17 cellular contexts compared by ENCODE assay signal in genomic region chr11:124788521-124788920, GRCh38. TPM values are rescaled to one million over a fixed set of nuclear protein-coding genes. Genes with fewer than 3 reads are reported as not detected.
"Had no signal": no experiment of that assay in that cellular context is flagged by ENCODE, and none has a peak within 500 bp of the region (broad histone marks: within the 10 kb centered on the region; RNA-seq: fewer than 3 reads in every experiment).

No MANE protein-coding gene starts in this region.

- H3K27me3 ChIP-seq: colonic mucosa, neutrophil, sigmoid colon, spleen, testis, upper lobe of left lung had no signal

- H3K27me3 Mint-ChIP-seq: activated CD4-positive, alpha-beta T cell treated with anti-CD3 and anti-CD28 coated beads for 36 hours; activated naive CD8-positive, alpha-beta T cell; brain; natural killer cell treated with Interleukin-12 subunit alpha and Interleukin-12 subunit beta and Interleukin-15 and Interleukin-18, amount 100 ng/mL, for 72 hours; stimulated activated memory B cell treated with anti-CD40 and anti-IgM and Interleukin-4, amounts not matched to agents 10 μg/mL and 1 μg/mL and 100 μg/mL, for 72 hours had no signal

- H3K9me3 Mint-ChIP-seq: activated T-helper 1 cell treated with anti-CD3 and anti-CD28 coated beads, Interleukin-12 subunit alpha, Interleukin-12 subunit beta, Interleukin-2, Interleukin-4 antibody, amounts not matched to agents 30 ng/mL and 10 ng/mL and 1 ng/mL, durations not matched to agents 14 hours and 24 hours and 36 hours; brain; natural killer cell treated with Interleukin-12 subunit alpha and Interleukin-12 subunit beta and Interleukin-15 and Interleukin-18, amount 100 ng/mL, for 72 hours; stimulated activated memory B cell treated with anti-CD40 and anti-IgM and Interleukin-4, amounts not matched to agents 10 μg/mL and 1 μg/mL and 100 μg/mL, for 72 hours had no signal

- H3K4me3 Mint-ChIP-seq: activated CD4-positive, alpha-beta T cell treated with anti-CD3 and anti-CD28 coated beads for 36 hours; activated naive CD8-positive, alpha-beta T cell; activated T-helper 1 cell treated with anti-CD3 and anti-CD28 coated beads, Interleukin-12 subunit alpha, Interleukin-12 subunit beta, Interleukin-2, Interleukin-4 antibody, amounts not matched to agents 30 ng/mL and 10 ng/mL and 1 ng/mL, durations not matched to agents 14 hours and 24 hours and 36 hours; brain; natural killer cell treated with Interleukin-12 subunit alpha and Interleukin-12 subunit beta and Interleukin-15 and Interleukin-18, amount 100 ng/mL, for 72 hours; stimulated activated memory B cell treated with anti-CD40 and anti-IgM and Interleukin-4, amounts not matched to agents 10 μg/mL and 1 μg/mL and 100 μg/mL, for 72 hours had no signal

- H3K36me3 Mint-ChIP-seq: brain; natural killer cell treated with Interleukin-12 subunit alpha and Interleukin-12 subunit beta and Interleukin-15 and Interleukin-18, amount 100 ng/mL, for 72 hours had no signal

- H3K4me1 ChIP-seq: colonic mucosa, testis had no signal

- H3K36me3 ChIP-seq: colonic mucosa, neutrophil, sigmoid colon, spleen, upper lobe of left lung had no signal

- DNase-seq: activated CD4-positive, alpha-beta T cell treated with anti-CD3 and anti-CD28 coated beads for 36 hours; activated CD4-positive, alpha-beta T cell treated with anti-CD3 and anti-CD28 coated beads, Interleukin-2, amount 50 U/mL, for 48 hours; central memory CD4-positive, alpha-beta T cell; colonic mucosa; left cardiac atrium; mesenchymal stem cell; sigmoid colon; spleen; stimulated activated CD4-positive, alpha-beta T cell treated with anti-CD3 and anti-CD28 coated beads, Interleukin-4, amount 100 ng/mL, for 4 hours; testis; upper lobe of left lung had no signal

- H3K4me3 ChIP-seq: colonic mucosa, sigmoid colon, spleen, testis, upper lobe of left lung had no signal

- H3K27ac ChIP-seq: colonic mucosa, neutrophil, sigmoid colon, spleen, testis, upper lobe of left lung had no signal

- H3K9me3 ChIP-seq: colonic mucosa, neutrophil, sigmoid colon, spleen, testis, upper lobe of left lung had no signal

- H3K27ac Mint-ChIP-seq: activated CD4-positive, alpha-beta T cell treated with anti-CD3 and anti-CD28 coated beads for 36 hours; activated naive CD8-positive, alpha-beta T cell; activated T-helper 1 cell treated with anti-CD3 and anti-CD28 coated beads, Interleukin-12 subunit alpha, Interleukin-12 subunit beta, Interleukin-2, Interleukin-4 antibody, amounts not matched to agents 30 ng/mL and 10 ng/mL and 1 ng/mL, durations not matched to agents 14 hours and 24 hours and 36 hours; brain; natural killer cell treated with Interleukin-12 subunit alpha and Interleukin-12 subunit beta and Interleukin-15 and Interleukin-18, amount 100 ng/mL, for 72 hours; stimulated activated memory B cell treated with anti-CD40 and anti-IgM and Interleukin-4, amounts not matched to agents 10 μg/mL and 1 μg/mL and 100 μg/mL, for 72 hours had no signal

- ATAC-seq: activated CD4-positive, alpha-beta T cell treated with anti-CD3 and anti-CD28 coated beads for 36 hours; left cardiac atrium; natural killer cell treated with Interleukin-12 subunit alpha and Interleukin-12 subunit beta and Interleukin-15 and Interleukin-18, amount 100 ng/mL, for 72 hours; stimulated activated memory B cell treated with anti-CD40 and anti-IgM and Interleukin-4, amounts not matched to agents 10 μg/mL and 1 μg/mL and 100 μg/mL, for 72 hours had no signal

RNA-seq across cellular contexts. Expression of gene VSIG2, which starts 36.5 kb away (rescaled TPM):
- total RNA-seq: activated CD4-positive, alpha-beta T cell treated with anti-CD3 and anti-CD28 coated beads for 36 hours; activated T-helper 1 cell treated with anti-CD3 and anti-CD28 coated beads, Interleukin-12 subunit alpha, Interleukin-12 subunit beta, Interleukin-2, Interleukin-4 antibody, amounts not matched to agents 30 ng/mL and 10 ng/mL and 1 ng/mL, durations not matched to agents 14 hours and 24 hours and 36 hours; natural killer cell treated with Interleukin-12 subunit alpha and Interleukin-12 subunit beta and Interleukin-15 and Interleukin-18, amount 100 ng/mL, for 72 hours had no signal
